ENCODE assay signal across 19 cellular contexts in genomic region chr22:28171713-28172112, GRCh38.
"Had no signal": no experiment of that assay in that cellular context is flagged by ENCODE, and none has a peak within 500 bp of the region (broad histone marks: within the 10 kb centered on the region; RNA-seq: fewer than 3 reads in every experiment).

No MANE protein-coding gene starts in this region.

- H3K4me1 Mint-ChIP-seq: central memory CD8-positive, alpha-beta T cell; natural killer cell had no signal

- H3K4me1 ChIP-seq: colonic mucosa, right atrium auricular region had no signal

- ATAC-seq: natural killer cell had no signal

- H3K27ac Mint-ChIP-seq: activated naive CD8-positive, alpha-beta T cell; activated T-helper 1 cell treated with anti-CD3 and anti-CD28 coated beads, Interleukin-12 subunit alpha, Interleukin-12 subunit beta, Interleukin-2, Interleukin-4 antibody, amounts not matched to agents 30 ng/mL and 10 ng/mL and 1 ng/mL, durations not matched to agents 14 hours and 24 hours and 36 hours; natural killer cell; stimulated activated naive CD8-positive, alpha-beta T cell treated with anti-CD3 and anti-CD28 coated beads, Interleukin-15, Interleukin-2, amounts not matched to agents 100 ng/mL and 50 ng/mL, for 24 hours had no signal

- FAIRE-seq: islet of Langerhans, small intestine had no signal

- H3K9me3 ChIP-seq: colonic mucosa had no signal

- H3K36me3 Mint-ChIP-seq: natural killer cell had no signal

- H3K9me3 Mint-ChIP-seq: activated T-helper 1 cell treated with anti-CD3 and anti-CD28 coated beads, Interleukin-12 subunit alpha, Interleukin-12 subunit beta, Interleukin-2, Interleukin-4 antibody, amounts not matched to agents 30 ng/mL and 10 ng/mL and 1 ng/mL, durations not matched to agents 14 hours and 24 hours and 36 hours; central memory CD8-positive, alpha-beta T cell; natural killer cell; stimulated activated naive CD8-positive, alpha-beta T cell treated with anti-CD3 and anti-CD28 coated beads, Interleukin-15, Interleukin-2, amounts not matched to agents 100 ng/mL and 50 ng/mL, for 24 hours had no signal

- H3K27me3 Mint-ChIP-seq: activated naive CD8-positive, alpha-beta T cell; stimulated activated naive CD8-positive, alpha-beta T cell treated with anti-CD3 and anti-CD28 coated beads, Interleukin-15, Interleukin-2, amounts not matched to agents 100 ng/mL and 50 ng/mL, for 24 hours had no signal

- H3K27me3 ChIP-seq: colonic mucosa, right atrium auricular region had no signal

- H3K4me3 ChIP-seq: colonic mucosa, right atrium auricular region had no signal

- H3K4me3 Mint-ChIP-seq: activated naive CD8-positive, alpha-beta T cell; activated T-helper 1 cell treated with anti-CD3 and anti-CD28 coated beads, Interleukin-12 subunit alpha, Interleukin-12 subunit beta, Interleukin-2, Interleukin-4 antibody, amounts not matched to agents 30 ng/mL and 10 ng/mL and 1 ng/mL, durations not matched to agents 14 hours and 24 hours and 36 hours; central memory CD8-positive, alpha-beta T cell; natural killer cell; stimulated activated naive CD8-positive, alpha-beta T cell treated with anti-CD3 and anti-CD28 coated beads, Interleukin-15, Interleukin-2, amounts not matched to agents 100 ng/mL and 50 ng/mL, for 24 hours had no signal

- H3K27ac ChIP-seq: colonic mucosa, right atrium auricular region, WERI-Rb-1 had no signal

- DNase-seq: activated CD4-positive, alpha-beta T cell treated with anti-CD3 and anti-CD28 coated beads for 1 hour; activated T-cell treated with anti-CD3 and anti-CD28 coated beads for 4 hours; colonic mucosa; glutamatergic neuron; natural killer cell; occipital lobe; small intestine; stimulated activated CD4-positive, alpha-beta T cell treated with anti-CD3 and anti-CD28 coated beads, Interleukin-15, amount 100 ng/mL, for 24 hours; stimulated activated CD4-positive, alpha-beta T cell treated with anti-CD3 and anti-CD28 coated beads, Interleukin-2, amount 100 ng/mL, for 48 hours; SW 1271; T-helper 2 cell; trophoblast cell; WERI-Rb-1 had no signal

- H3K36me3 ChIP-seq: colonic mucosa, right atrium auricular region, WERI-Rb-1 had no signal
